17 cellular contexts compared by ENCODE assay signal in the genomic region with DNA sequence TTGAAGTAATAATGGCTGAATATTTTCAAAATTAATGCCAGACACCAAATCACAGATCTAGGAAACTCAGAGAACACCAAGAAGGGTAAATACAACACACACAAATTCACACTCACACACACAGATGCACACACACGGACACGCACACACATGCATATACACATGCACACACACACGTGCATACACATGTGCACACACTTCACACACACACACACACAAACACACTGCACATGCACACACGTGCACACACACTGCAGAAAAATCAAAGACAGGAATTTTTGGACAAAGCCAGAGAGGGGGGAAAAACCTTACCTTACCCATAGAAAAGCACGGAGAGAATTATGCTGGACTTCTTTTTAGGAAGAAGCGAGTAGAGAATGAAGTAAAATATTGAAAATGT.
DNase-seq lines count a peak whose midpoint lies in the region; ATAC-seq and TF ChIP-seq lines count a peak whose summit lies in the region.
"Had no signal": no experiment of that assay in that cellular context is flagged by ENCODE, and none has a peak within 500 bp of the region (broad histone marks: within the 10 kb centered on the region; RNA-seq: fewer than 3 reads in every experiment).

No MANE protein-coding gene starts in this region.

- H3K27me3 ChIP-seq in right atrium auricular region, result no peaks in the 10 kb centered on the region
- H3K27me3 ChIP-seq: BLaER1 treated with 17β-estradiol and CSF1 and Interleukin-3, amounts not matched to agents 10 nM and 100 nM had no signal

- DNase-seq in Right ventricle myocardium superior, result peak; percentile 10
- DNase-seq in right atrium auricular region (ENCODE audit: low spot score), result no peak
- DNase-seq in mesenteric fat pad (ENCODE audit: low spot score), result peak; percentile 41
- no peak for DNase-seq in NCI-H345 treated with DMSO at 0.1 percent for 48 hours (lab: John Stamatoyannopoulos, UW; ENCODE audit: unreplicated experiment)
- DNase-seq: AML-193; Caco-2; Calu3; CD4-positive, alpha-beta T cell; CD8-positive, alpha-beta T cell; DMS79 treated with DMSO at 0.1 percent for 48 hours; GF-D8 had no signal

- H3K4me1 ChIP-seq in right atrium auricular region, result no peaks in the 10 kb centered on the region
- H3K4me1 ChIP-seq in HEK293 (ENCODE audit: control insufficient read depth, insufficient read depth, low read length), result no peaks in the 10 kb centered on the region
- H3K4me1 ChIP-seq: A549, Caco-2 had no signal

- intact Hi-C loops in Right ventricle myocardium superior (cut with DNase I), result no loop called here

- peaks cover 7 to 24% of the 10 kb centered on the region in 2 donors for H3K9me3 ChIP-seq in right atrium auricular region
- no peaks in the 10 kb centered on the region for H3K9me3 ChIP-seq in HEK293 (ENCODE audit: control insufficient read depth, insufficient read depth, low read depth, low read length)

- H3K36me3 ChIP-seq in right atrium auricular region (no peaks in the 10 kb centered on the region), HEK293 (ENCODE audit: control insufficient read depth in 2 of 2, insufficient read depth in 1 of 2, low read length in 2 of 2) (no peaks in the 10 kb centered on the region)

- CTCF ChIA-PET in HEK293 (lab: Yijun Ruan, JAX), result no interaction called here

- POLR2A ChIA-PET in HEK293 (lab: Yijun Ruan, JAX), result no interaction called here

- H3K4me3 ChIP-seq in right atrium auricular region, result no peak overlapping the region
- H3K4me3 ChIP-seq in HEK293 (ENCODE audit: low read depth, low read length), result no peak overlapping the region
- H3K4me3 ChIP-seq: A549; BLaER1 treated with 17β-estradiol and CSF1 and Interleukin-3, amounts not matched to agents 10 nM and 100 nM had no signal

- H3K27ac ChIP-seq in right atrium auricular region (no peak overlapping the region), HEK293 (ENCODE audit: extremely low read depth, low read depth, low read length) (no peak overlapping the region)
- H3K27ac ChIP-seq: 22Rv1; A549; BLaER1 treated with 17β-estradiol and CSF1 and Interleukin-3, amounts not matched to agents 10 nM and 100 nM; C4-2B had no signal

- TF ChIP-seq CTCF in right atrium auricular region (IDR thresholded peaks at IDR 0.05) (no peak), HEK293 (tag by site-specific recombination; IDR thresholded peaks at IDR 0.05) (no peak)

- ATAC-seq in Right ventricle myocardium superior (ENCODE audit: poor library complexity) (no peak), GM19035 (IDR thresholded peaks at IDR 0.05; ENCODE audit: unreplicated experiment) (no peak)
- ATAC-seq: A549; CD8-positive, alpha-beta T cell had no signal

TF ChIP-seq in HEK293, 187 proteins besides CTCF, POLR2A, EP300 and RAD21:
- TF ChIP-seq ZNF830 (tag by site-specific recombination; IDR thresholded peaks at IDR 0.05; ENCODE audit: low read depth) (no peak), TCF7L2 (IDR thresholded peaks at IDR 0.05; ENCODE audit: borderline replicate concordance, low read depth, low read length) (no peak), KLF10 (tag by site-specific recombination; IDR thresholded peaks at IDR 0.05) (no peak), ZNF274 (IDR thresholded peaks at IDR 0.05; ENCODE audit: low read length) (no peak), ZNF274 (tag by site-specific recombination; IDR thresholded peaks at IDR 0.05; ENCODE audit: borderline replicate concordance) (no peak), ZNF311 (tag by site-specific recombination; IDR thresholded peaks at IDR 0.05; ENCODE audit: borderline replicate concordance) (no peak), ZNF510 (tag by site-specific recombination; IDR thresholded peaks at IDR 0.05; ENCODE audit: insufficient replicate concordance) (no peak), ZNF791 (tag by site-specific recombination; IDR thresholded peaks at IDR 0.05) (no peak), BCL11B (tag by site-specific recombination; IDR thresholded peaks at IDR 0.05; ENCODE audit: low read depth) (no peak), ZNF292 (tag by site-specific recombination; IDR thresholded peaks at IDR 0.05; ENCODE audit: borderline replicate concordance, low read depth) (no peak), ZNF2 (tag by site-specific recombination; IDR thresholded peaks at IDR 0.05) (no peak), ZNF133 (tag by site-specific recombination; IDR thresholded peaks at IDR 0.05) (0 out of 2 replicates have a peak, but pooled peaks have one; percentile 4), ZNF416 (tag by site-specific recombination; IDR thresholded peaks at IDR 0.05) (no peak)
- TF ChIP-seq, protein P1, sequence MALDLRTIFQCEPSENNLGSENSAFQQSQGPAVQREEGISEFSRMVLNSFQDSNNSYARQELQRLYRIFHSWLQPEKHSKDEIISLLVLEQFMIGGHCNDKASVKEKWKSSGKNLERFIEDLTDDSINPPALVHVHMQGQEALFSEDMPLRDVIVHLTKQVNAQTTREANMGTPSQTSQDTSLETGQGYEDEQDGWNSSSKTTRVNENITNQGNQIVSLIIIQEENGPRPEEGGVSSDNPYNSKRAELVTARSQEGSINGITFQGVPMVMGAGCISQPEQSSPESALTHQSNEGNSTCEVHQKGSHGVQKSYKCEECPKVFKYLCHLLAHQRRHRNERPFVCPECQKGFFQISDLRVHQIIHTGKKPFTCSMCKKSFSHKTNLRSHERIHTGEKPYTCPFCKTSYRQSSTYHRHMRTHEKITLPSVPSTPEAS (tag by site-specific recombination; IDR thresholded peaks at IDR 0.05), result peak; percentile 94
- TF ChIP-seq, protein P2, sequence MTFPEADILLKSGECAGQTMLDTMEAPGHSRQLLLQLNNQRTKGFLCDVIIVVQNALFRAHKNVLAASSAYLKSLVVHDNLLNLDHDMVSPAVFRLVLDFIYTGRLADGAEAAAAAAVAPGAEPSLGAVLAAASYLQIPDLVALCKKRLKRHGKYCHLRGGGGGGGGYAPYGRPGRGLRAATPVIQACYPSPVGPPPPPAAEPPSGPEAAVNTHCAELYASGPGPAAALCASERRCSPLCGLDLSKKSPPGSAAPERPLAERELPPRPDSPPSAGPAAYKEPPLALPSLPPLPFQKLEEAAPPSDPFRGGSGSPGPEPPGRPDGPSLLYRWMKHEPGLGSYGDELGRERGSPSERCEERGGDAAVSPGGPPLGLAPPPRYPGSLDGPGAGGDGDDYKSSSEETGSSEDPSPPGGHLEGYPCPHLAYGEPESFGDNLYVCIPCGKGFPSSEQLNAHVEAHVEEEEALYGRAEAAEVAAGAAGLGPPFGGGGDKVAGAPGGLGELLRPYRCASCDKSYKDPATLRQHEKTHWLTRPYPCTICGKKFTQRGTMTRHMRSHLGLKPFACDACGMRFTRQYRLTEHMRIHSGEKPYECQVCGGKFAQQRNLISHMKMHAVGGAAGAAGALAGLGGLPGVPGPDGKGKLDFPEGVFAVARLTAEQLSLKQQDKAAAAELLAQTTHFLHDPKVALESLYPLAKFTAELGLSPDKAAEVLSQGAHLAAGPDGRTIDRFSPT (tag by site-specific recombination; IDR thresholded peaks at IDR 0.05), result no peak
- TF ChIP-seq, protein P3, sequence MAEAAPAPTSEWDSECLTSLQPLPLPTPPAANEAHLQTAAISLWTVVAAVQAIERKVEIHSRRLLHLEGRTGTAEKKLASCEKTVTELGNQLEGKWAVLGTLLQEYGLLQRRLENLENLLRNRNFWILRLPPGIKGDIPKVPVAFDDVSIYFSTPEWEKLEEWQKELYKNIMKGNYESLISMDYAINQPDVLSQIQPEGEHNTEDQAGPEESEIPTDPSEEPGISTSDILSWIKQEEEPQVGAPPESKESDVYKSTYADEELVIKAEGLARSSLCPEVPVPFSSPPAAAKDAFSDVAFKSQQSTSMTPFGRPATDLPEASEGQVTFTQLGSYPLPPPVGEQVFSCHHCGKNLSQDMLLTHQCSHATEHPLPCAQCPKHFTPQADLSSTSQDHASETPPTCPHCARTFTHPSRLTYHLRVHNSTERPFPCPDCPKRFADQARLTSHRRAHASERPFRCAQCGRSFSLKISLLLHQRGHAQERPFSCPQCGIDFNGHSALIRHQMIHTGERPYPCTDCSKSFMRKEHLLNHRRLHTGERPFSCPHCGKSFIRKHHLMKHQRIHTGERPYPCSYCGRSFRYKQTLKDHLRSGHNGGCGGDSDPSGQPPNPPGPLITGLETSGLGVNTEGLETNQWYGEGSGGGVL (tag by site-specific recombination; IDR thresholded peaks at IDR 0.05), result no peak

Comparison
In these comparisons a context has a peak if more than half of its experiments do, and no peak if none do; other contexts are left out.
1. DNase-seq: peak in Right ventricle myocardium superior (single experiment) and mesenteric fat pad (single experiment); none in right atrium auricular region (single experiment) and NCI-H345 treated with DMSO at 0.1 percent for 48 hours (single experiment).